ENCODE assay signal across 1 cellular context in genomic region chr2:38017836-38018235, GRCh38.
TF ChIP-seq lines count a peak whose summit lies in the region.

No MANE protein-coding gene starts in this region.

TF ChIP-seq in GM23338, 12 proteins besides CTCF, POLR2A, EP300 and RAD21 (continued from another document):
- TF ChIP-seq, protein P1, sequence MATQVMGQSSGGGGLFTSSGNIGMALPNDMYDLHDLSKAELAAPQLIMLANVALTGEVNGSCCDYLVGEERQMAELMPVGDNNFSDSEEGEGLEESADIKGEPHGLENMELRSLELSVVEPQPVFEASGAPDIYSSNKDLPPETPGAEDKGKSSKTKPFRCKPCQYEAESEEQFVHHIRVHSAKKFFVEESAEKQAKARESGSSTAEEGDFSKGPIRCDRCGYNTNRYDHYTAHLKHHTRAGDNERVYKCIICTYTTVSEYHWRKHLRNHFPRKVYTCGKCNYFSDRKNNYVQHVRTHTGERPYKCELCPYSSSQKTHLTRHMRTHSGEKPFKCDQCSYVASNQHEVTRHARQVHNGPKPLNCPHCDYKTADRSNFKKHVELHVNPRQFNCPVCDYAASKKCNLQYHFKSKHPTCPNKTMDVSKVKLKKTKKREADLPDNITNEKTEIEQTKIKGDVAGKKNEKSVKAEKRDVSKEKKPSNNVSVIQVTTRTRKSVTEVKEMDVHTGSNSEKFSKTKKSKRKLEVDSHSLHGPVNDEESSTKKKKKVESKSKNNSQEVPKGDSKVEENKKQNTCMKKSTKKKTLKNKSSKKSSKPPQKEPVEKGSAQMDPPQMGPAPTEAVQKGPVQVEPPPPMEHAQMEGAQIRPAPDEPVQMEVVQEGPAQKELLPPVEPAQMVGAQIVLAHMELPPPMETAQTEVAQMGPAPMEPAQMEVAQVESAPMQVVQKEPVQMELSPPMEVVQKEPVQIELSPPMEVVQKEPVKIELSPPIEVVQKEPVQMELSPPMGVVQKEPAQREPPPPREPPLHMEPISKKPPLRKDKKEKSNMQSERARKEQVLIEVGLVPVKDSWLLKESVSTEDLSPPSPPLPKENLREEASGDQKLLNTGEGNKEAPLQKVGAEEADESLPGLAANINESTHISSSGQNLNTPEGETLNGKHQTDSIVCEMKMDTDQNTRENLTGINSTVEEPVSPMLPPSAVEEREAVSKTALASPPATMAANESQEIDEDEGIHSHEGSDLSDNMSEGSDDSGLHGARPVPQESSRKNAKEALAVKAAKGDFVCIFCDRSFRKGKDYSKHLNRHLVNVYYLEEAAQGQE (IDR thresholded peaks at IDR 0.05; ENCODE audit: unreplicated experiment) = no peak
- TF ChIP-seq NANOG (IDR thresholded peaks at IDR 0.05; ENCODE audit: borderline replicate concordance) (no peak), EZH2phosphoT487 (IDR thresholded peaks at IDR 0.05; ENCODE audit: unreplicated experiment) (no peak), POLR2AphosphoS5 (IDR thresholded peaks at IDR 0.05; ENCODE audit: low read depth) (no peak), ZNF114 (CRISPR knock-in tag; IDR thresholded peaks at IDR 0.05) (no peak)
- TF ChIP-seq, protein P2, sequence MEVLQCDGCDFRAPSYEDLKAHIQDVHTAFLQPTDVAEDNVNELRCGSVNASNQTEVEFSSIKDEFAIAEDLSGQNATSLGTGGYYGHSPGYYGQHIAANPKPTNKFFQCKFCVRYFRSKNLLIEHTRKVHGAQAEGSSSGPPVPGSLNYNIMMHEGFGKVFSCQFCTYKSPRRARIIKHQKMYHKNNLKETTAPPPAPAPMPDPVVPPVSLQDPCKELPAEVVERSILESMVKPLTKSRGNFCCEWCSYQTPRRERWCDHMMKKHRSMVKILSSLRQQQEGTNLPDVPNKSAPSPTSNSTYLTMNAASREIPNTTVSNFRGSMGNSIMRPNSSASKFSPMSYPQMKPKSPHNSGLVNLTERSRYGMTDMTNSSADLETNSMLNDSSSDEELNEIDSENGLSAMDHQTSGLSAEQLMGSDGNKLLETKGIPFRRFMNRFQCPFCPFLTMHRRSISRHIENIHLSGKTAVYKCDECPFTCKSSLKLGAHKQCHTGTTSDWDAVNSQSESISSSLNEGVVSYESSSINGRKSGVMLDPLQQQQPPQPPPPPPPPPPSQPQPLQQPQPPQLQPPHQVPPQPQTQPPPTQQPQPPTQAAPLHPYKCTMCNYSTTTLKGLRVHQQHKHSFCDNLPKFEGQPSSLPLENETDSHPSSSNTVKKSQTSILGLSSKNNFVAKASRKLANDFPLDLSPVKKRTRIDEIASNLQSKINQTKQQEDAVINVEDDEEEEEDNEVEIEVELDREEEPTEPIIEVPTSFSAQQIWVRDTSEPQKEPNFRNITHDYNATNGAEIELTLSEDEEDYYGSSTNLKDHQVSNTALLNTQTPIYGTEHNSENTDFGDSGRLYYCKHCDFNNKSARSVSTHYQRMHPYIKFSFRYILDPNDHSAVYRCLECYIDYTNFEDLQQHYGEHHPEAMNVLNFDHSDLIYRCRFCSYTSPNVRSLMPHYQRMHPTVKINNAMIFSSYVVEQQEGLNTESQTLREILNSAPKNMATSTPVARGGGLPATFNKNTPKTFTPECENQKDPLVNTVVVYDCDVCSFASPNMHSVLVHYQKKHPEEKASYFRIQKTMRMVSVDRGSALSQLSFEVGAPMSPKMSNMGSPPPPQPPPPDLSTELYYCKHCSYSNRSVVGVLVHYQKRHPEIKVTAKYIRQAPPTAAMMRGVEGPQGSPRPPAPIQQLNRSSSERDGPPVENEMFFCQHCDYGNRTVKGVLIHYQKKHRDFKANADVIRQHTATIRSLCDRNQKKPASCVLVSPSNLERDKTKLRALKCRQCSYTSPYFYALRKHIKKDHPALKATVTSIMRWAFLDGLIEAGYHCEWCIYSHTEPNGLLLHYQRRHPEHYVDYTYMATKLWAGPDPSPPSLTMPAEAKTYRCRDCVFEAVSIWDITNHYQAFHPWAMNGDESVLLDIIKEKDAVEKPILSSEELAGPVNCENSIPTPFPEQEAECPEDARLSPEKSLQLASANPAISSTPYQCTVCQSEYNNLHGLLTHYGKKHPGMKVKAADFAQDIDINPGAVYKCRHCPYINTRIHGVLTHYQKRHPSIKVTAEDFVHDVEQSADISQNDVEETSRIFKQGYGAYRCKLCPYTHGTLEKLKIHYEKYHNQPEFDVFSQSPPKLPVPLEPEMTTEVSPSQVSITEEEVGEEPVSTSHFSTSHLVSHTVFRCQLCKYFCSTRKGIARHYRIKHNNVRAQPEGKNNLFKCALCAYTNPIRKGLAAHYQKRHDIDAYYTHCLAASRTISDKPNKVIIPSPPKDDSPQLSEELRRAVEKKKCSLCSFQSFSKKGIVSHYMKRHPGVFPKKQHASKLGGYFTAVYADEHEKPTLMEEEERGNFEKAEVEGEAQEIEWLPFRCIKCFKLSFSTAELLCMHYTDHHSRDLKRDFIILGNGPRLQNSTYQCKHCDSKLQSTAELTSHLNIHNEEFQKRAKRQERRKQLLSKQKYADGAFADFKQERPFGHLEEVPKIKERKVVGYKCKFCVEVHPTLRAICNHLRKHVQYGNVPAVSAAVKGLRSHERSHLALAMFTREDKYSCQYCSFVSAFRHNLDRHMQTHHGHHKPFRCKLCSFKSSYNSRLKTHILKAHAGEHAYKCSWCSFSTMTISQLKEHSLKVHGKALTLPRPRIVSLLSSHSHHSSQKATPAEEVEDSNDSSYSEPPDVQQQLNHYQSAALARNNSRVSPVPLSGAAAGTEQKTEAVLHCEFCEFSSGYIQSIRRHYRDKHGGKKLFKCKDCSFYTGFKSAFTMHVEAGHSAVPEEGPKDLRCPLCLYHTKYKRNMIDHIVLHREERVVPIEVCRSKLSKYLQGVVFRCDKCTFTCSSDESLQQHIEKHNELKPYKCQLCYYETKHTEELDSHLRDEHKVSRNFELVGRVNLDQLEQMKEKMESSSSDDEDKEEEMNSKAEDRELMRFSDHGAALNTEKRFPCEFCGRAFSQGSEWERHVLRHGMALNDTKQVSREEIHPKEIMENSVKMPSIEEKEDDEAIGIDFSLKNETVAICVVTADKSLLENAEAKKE (CRISPR knock-in tag; IDR thresholded peaks at IDR 0.05) = no peak
TF ChIP-seq in GM23338: peak in this region for 0.
